In genomic region chr6:143501851-143502250, GRCh38 we compare ENCODE assay signal across 20 cellular contexts. TPM values are rescaled to one million over a fixed set of nuclear protein-coding genes. Genes with fewer than 3 reads are reported as not detected.
DNase-seq lines count a peak whose midpoint lies in the region; TF ChIP-seq lines count a peak whose summit lies in the region.
"Had no signal": no experiment of that assay in that cellular context is flagged by ENCODE, and none has a peak within 500 bp of the region (broad histone marks: within the 10 kb centered on the region; RNA-seq: fewer than 3 reads in every experiment).

No MANE protein-coding gene starts in this region.

- no peaks in the 10 kb centered on the region for H3K27me3 ChIP-seq in brain microvascular endothelial cell (replicated peaks)
- H3K27me3 ChIP-seq: SJSA1, testis had no signal

- H3K4me3 ChIP-seq in brain microvascular endothelial cell (ENCODE audit: low read depth, low read length) (no peak overlapping the region), retinal pigment epithelial cell (ENCODE audit: low read length) (no peak overlapping the region)
- H3K4me3 ChIP-seq: SJSA1, testis had no signal

- TF ChIP-seq CTCF in LNCAP (IDR thresholded peaks at IDR 0.05) (peak; percentile 51), brain microvascular endothelial cell (IDR thresholded peaks at IDR 0.05; ENCODE audit: low read depth, low read length, missing control alignments) (peak; percentile 12), retinal pigment epithelial cell (conservative IDR thresholded peaks at IDR 0.05; ENCODE audit: low read depth, low read length) (peak; percentile 19)

- no peak overlapping the region for H3K27ac ChIP-seq in brain microvascular endothelial cell
- H3K27ac ChIP-seq: SJSA1, testis had no signal

- in situ Hi-C loops in brain microvascular endothelial cell (cut with HindIII; ENCODE audit: low pct_ligation_motif_present, low sequenced_read_pairs): no loop called here

- DNase-seq in NCI-H82 (lab: John Stamatoyannopoulos, UW) (peak; percentile 7), NCI-H82 treated with DMSO at 0.1 percent for 48 hours (lab: John Stamatoyannopoulos, UW; ENCODE audit: unreplicated experiment) (no peak), brain microvascular endothelial cell (no peak), retinal pigment epithelial cell (ENCODE audit: low read depth) (no peak), NCI-H1092 (lab: John Stamatoyannopoulos, UW) (no peak), NCI-H2107 treated with DMSO at 0.1 percent for 48 hours (lab: John Stamatoyannopoulos, UW; ENCODE audit: unreplicated experiment) (no peak), A172 (ENCODE audit: low spot score) (no peak)
- DNase-seq: ACHN; CD4-positive, alpha-beta memory T cell; central memory CD4-positive, alpha-beta T cell; DMS79; hypothalamus; kidney glomerular epithelial cell; NCI-H1930; NCI-H510A treated with DMSO at 0.1 percent for 48 hours; OCI-M1; T-helper 9 cell; testis had no signal

- peaks cover 4% of the 10 kb centered on the region for H3K36me3 ChIP-seq in brain microvascular endothelial cell (replicated peaks)

RNA-seq across cellular contexts. Expression of gene FUCA2, which starts 9.7 kb away (rescaled TPM):
- 88.9 and 95.2 TPM in 2 replicates for total RNA-seq in A172 (2014; rRNA removed; shearing (Covaris generic))

RNA-seq across cellular contexts. Expression of gene PEX3, which starts 51.2 kb away (rescaled TPM):
- 17.9 and 24.7 TPM in 2 replicates for total RNA-seq in A172 (2014; rRNA removed; shearing (Covaris generic))

RNA-seq across cellular contexts. Expression of gene ADAT2, which starts 51.4 kb away (rescaled TPM):
- total RNA-seq in A172 (2014; rRNA removed; shearing (Covaris generic)): 1.8 and 3.1 TPM in 2 replicates
